ENCODE assay signal across 34 cellular contexts in the genomic region with DNA sequence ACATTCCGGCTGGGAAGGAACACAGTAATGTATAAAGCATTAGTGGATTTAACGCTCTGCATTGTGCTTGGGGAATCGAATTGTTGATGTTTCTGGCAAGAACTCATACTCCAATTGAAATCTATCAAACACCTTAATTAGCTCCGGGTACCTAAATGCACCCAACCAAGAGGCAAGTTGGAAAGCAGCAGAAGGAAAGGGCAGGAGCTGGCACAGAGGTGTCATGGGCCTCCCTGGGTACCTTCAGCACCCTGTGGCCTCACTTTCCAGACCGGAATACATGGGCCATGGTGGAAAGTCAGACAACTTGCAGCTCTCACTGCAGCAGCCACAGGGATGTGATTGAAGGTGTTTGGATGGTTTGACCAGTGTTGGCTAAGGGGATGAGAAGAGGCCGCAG.
"Had no signal": no experiment of that assay in that cellular context is flagged by ENCODE, and none has a peak within 500 bp of the region (broad histone marks: within the 10 kb centered on the region; RNA-seq: fewer than 3 reads in every experiment).

No MANE protein-coding gene starts in this region.

- H3K9me3 Mint-ChIP-seq: activated B cell treated with CpG ODN at 0.5 μM for 24 hours; activated CD4-positive, alpha-beta memory T cell treated with anti-CD3 and anti-CD28 coated beads for 36 hours; activated CD8-positive, alpha-beta T cell treated with anti-CD3 and anti-CD28 coated beads for 36 hours; activated naive CD4-positive, alpha-beta T cell treated with anti-CD3 and anti-CD28 coated beads for 36 hours; activated naive CD4-positive, alpha-beta T cell treated with anti-CD3 and anti-CD28 coated beads, Interleukin-2, amount 50 U/mL, for 72 hours; activated naive CD8-positive, alpha-beta T cell treated with anti-CD3 and anti-CD28 coated beads for 36 hours; activated T-cell treated with anti-CD3 and anti-CD28 coated beads, Interleukin-2, amount 50 U/mL, for 4 hours; activated T-cell treated with anti-CD3 and anti-CD28 coated beads, Interleukin-2, amount 50 U/mL, for 72 hours; activated T-helper 1 cell treated with anti-CD3 and anti-CD28 coated beads, Interleukin-12 subunit alpha, Interleukin-12 subunit beta, Interleukin-2, Interleukin-4 antibody, amounts not matched to agents 30 ng/mL and 10 ng/mL and 1 ng/mL, durations not matched to agents 14 hours and 24 hours and 36 hours; activated T-helper 17 cell treated with anti-CD3 and anti-CD28 coated beads, Interleukin-2, amount 50 U/mL, for 72 hours; T-helper 1 cell treated with Interleukin-12 subunit alpha and Interleukin-12 subunit beta and Interleukin-4 antibody, amounts not matched to agents 30 μg/mL and 1 μg/mL, for 36 hours; T-helper 2 cell treated with Interferon-gamma antibody and Interleukin-4, amounts not matched to agents 5 μg/mL and 100 μg/mL, for 36 hours had no signal

- H3K36me3 Mint-ChIP-seq: activated CD4-positive, alpha-beta memory T cell treated with anti-CD3 and anti-CD28 coated beads for 36 hours; activated naive CD4-positive, alpha-beta T cell treated with anti-CD3 and anti-CD28 coated beads, Interleukin-2, amount 50 U/mL, for 72 hours; activated naive CD8-positive, alpha-beta T cell treated with anti-CD3 and anti-CD28 coated beads for 36 hours; brain had no signal

- H3K27ac Mint-ChIP-seq: activated B cell treated with CpG ODN at 0.5 μM for 24 hours; activated CD4-positive, alpha-beta memory T cell treated with anti-CD3 and anti-CD28 coated beads for 36 hours; activated CD8-positive, alpha-beta T cell treated with anti-CD3 and anti-CD28 coated beads for 36 hours; activated naive CD4-positive, alpha-beta T cell treated with anti-CD3 and anti-CD28 coated beads for 36 hours; activated naive CD4-positive, alpha-beta T cell treated with anti-CD3 and anti-CD28 coated beads, Interleukin-2, amount 50 U/mL, for 72 hours; activated naive CD8-positive, alpha-beta T cell treated with anti-CD3 and anti-CD28 coated beads for 36 hours; activated T-cell treated with anti-CD3 and anti-CD28 coated beads, Interleukin-2, amount 50 U/mL, for 72 hours; activated T-helper 1 cell treated with anti-CD3 and anti-CD28 coated beads, Interleukin-12 subunit alpha, Interleukin-12 subunit beta, Interleukin-2, Interleukin-4 antibody, amounts not matched to agents 30 ng/mL and 10 ng/mL and 1 ng/mL, durations not matched to agents 14 hours and 24 hours and 36 hours; activated T-helper 17 cell treated with anti-CD3 and anti-CD28 coated beads, Interleukin-2, amount 50 U/mL, for 72 hours; T-helper 1 cell treated with Interleukin-12 subunit alpha and Interleukin-12 subunit beta and Interleukin-4 antibody, amounts not matched to agents 30 μg/mL and 1 μg/mL, for 36 hours; T-helper 2 cell treated with Interferon-gamma antibody and Interleukin-4, amounts not matched to agents 5 μg/mL and 100 μg/mL, for 36 hours had no signal

- H3K4me3 ChIP-seq: adrenal gland had no signal

- H3K27ac ChIP-seq: adrenal gland, VCaP had no signal

- FAIRE-seq: TTC549 had no signal

- H3K9me3 ChIP-seq: adrenal gland had no signal

- DNase-seq: activated B cell treated with CpG ODN at 0.5 μM for 24 hours; activated CD4-positive, alpha-beta memory T cell treated with anti-CD3 and anti-CD28 coated beads for 36 hours; activated CD4-positive, alpha-beta T cell treated with anti-CD3 and anti-CD28 coated beads for 4 hours; activated CD4-positive, alpha-beta T cell treated with anti-CD3 and anti-CD28 coated beads, Interleukin-2, amount 50 U/mL, for 1 hour; activated CD4-positive, alpha-beta T cell treated with anti-CD3 and anti-CD28 coated beads, Interleukin-2, amount 50 U/mL, for 4 hours; activated CD4-positive, CD25-positive, alpha-beta regulatory T cell treated with anti-CD3 and anti-CD28 coated beads, Interleukin-2, amount 50 U/mL, for 72 hours; activated CD8-positive, alpha-beta memory T cell treated with anti-CD3 and anti-CD28 coated beads, Interleukin-2, amount 50 U/mL, for 4 hours; activated CD8-positive, alpha-beta T cell treated with anti-CD3 and anti-CD28 coated beads for 36 hours; activated effector memory CD4-positive, alpha-beta T cell treated with anti-CD3 and anti-CD28 coated beads, Interleukin-2, amount 50 U/mL, for 16 hours; activated gamma-delta T cell treated with Interleukin-2 at 50 U/mL for 16 hours; activated naive CD4-positive, alpha-beta T cell; activated naive CD4-positive, alpha-beta T cell treated with anti-CD3 and anti-CD28 coated beads for 36 hours; activated naive CD4-positive, alpha-beta T cell treated with anti-CD3 and anti-CD28 coated beads, Interleukin-2, amount 50 U/mL, for 16 hours; activated naive CD8-positive, alpha-beta T cell treated with anti-CD3 and anti-CD28 coated beads for 36 hours; activated T-cell treated with anti-CD3 and anti-CD28 coated beads for 4 hours; activated T-cell treated with anti-CD3 and anti-CD28 coated beads, Interleukin-2, amount 50 U/mL, for 1 hour; activated T-cell treated with anti-CD3 and anti-CD28 coated beads, Interleukin-2, amount 50 U/mL, for 4 hours; activated T-cell treated with anti-CD3 and anti-CD28 coated beads, Interleukin-2, amount 50 U/mL, for 72 hours; amniotic stem cell; aorta; central memory CD4-positive, alpha-beta T cell; SW 1271; T-helper 1 cell; T-helper 2 cell; T-helper 9 cell had no signal

- H3K36me3 ChIP-seq: adrenal gland had no signal

- H3K27me3 Mint-ChIP-seq: activated T-helper 17 cell treated with anti-CD3 and anti-CD28 coated beads, Interleukin-2, amount 50 U/mL, for 72 hours had no signal

- ATAC-seq: activated CD8-positive, alpha-beta T cell treated with anti-CD3 and anti-CD28 coated beads for 36 hours; activated naive CD4-positive, alpha-beta T cell treated with anti-CD3 and anti-CD28 coated beads, Interleukin-2, amount 50 U/mL, for 72 hours; activated T-cell treated with anti-CD3 and anti-CD28 coated beads, Interleukin-2, amount 50 U/mL, for 4 hours; activated T-cell treated with anti-CD3 and anti-CD28 coated beads, Interleukin-2, amount 50 U/mL, for 72 hours; activated T-helper 17 cell treated with anti-CD3 and anti-CD28 coated beads, Interleukin-2, amount 50 U/mL, for 72 hours had no signal

- H3K4me3 Mint-ChIP-seq: activated B cell treated with CpG ODN at 0.5 μM for 24 hours; activated CD4-positive, alpha-beta memory T cell treated with anti-CD3 and anti-CD28 coated beads for 36 hours; activated CD8-positive, alpha-beta T cell treated with anti-CD3 and anti-CD28 coated beads for 36 hours; activated naive CD4-positive, alpha-beta T cell treated with anti-CD3 and anti-CD28 coated beads for 36 hours; activated naive CD8-positive, alpha-beta T cell treated with anti-CD3 and anti-CD28 coated beads for 36 hours; activated T-cell treated with anti-CD3 and anti-CD28 coated beads, Interleukin-2, amount 50 U/mL, for 4 hours; activated T-cell treated with anti-CD3 and anti-CD28 coated beads, Interleukin-2, amount 50 U/mL, for 72 hours; activated T-helper 1 cell treated with anti-CD3 and anti-CD28 coated beads, Interleukin-12 subunit alpha, Interleukin-12 subunit beta, Interleukin-2, Interleukin-4 antibody, amounts not matched to agents 30 ng/mL and 10 ng/mL and 1 ng/mL, durations not matched to agents 14 hours and 24 hours and 36 hours; activated T-helper 17 cell treated with anti-CD3 and anti-CD28 coated beads, Interleukin-2, amount 50 U/mL, for 72 hours; brain; T-helper 1 cell treated with Interleukin-12 subunit alpha and Interleukin-12 subunit beta and Interleukin-4 antibody, amounts not matched to agents 30 μg/mL and 1 μg/mL, for 36 hours; T-helper 2 cell treated with Interferon-gamma antibody and Interleukin-4, amounts not matched to agents 5 μg/mL and 100 μg/mL, for 36 hours had no signal
